In the genomic region with DNA sequence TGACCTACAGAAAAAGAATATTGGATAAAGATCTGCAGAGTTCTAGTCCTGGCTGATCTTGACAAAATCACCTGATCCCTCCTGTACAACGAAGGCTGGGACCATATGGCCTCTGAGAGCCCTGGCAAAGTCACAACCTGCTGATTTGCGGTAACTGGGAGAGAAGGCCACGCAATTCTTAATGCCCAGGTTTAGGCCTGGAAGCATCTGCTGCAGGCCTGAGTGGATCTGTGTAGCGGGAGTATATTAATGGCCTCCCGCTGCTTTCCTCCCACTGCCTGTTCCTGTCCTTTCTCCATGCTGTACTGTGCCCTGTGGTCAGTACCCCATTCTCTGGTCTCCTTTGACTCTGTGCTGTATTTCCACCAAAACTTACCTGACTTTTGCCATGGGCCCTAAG, we compare ENCODE assay signal across 1 cellular context.
TF ChIP-seq lines count a peak whose summit lies in the region.

No MANE protein-coding gene starts in this region.

TF ChIP-seq in SK-N-SH, 30 proteins besides CTCF, POLR2A, EP300 and RAD21:
- TF ChIP-seq RXRA (IDR thresholded peaks at IDR 0.05; ENCODE audit: borderline replicate concordance, low read depth), result no peak
- TF ChIP-seq POLR2AphosphoS5 (IDR thresholded peaks at IDR 0.05; ENCODE audit: low read depth, low read length), result no peak
- no peak for TF ChIP-seq TEAD4 (IDR thresholded peaks at IDR 0.05; ENCODE audit: borderline replicate concordance, insufficient read depth)
- no peak for TF ChIP-seq NFIC (IDR thresholded peaks at IDR 0.05; ENCODE audit: borderline replicate concordance)
- TF ChIP-seq, protein P1, sequence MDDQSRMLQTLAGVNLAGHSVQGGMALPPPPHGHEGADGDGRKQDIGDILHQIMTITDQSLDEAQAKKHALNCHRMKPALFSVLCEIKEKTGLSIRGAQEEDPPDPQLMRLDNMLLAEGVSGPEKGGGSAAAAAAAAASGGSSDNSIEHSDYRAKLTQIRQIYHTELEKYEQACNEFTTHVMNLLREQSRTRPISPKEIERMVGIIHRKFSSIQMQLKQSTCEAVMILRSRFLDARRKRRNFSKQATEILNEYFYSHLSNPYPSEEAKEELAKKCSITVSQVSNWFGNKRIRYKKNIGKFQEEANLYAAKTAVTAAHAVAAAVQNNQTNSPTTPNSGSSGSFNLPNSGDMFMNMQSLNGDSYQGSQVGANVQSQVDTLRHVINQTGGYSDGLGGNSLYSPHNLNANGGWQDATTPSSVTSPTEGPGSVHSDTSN (IDR thresholded peaks at IDR 0.05), result no peak
- no peak for TF ChIP-seq GATA2 (CRISPR knock-in tag; IDR thresholded peaks at IDR 0.05)
- no peak for TF ChIP-seq SMC3 (IDR thresholded peaks at IDR 0.05; ENCODE audit: low read depth, low read length)
- TF ChIP-seq, protein P2, sequence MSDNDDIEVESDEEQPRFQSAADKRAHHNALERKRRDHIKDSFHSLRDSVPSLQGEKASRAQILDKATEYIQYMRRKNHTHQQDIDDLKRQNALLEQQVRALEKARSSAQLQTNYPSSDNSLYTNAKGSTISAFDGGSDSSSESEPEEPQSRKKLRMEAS (IDR thresholded peaks at IDR 0.05; ENCODE audit: low read depth), result no peak
- TF ChIP-seq, protein P3, sequence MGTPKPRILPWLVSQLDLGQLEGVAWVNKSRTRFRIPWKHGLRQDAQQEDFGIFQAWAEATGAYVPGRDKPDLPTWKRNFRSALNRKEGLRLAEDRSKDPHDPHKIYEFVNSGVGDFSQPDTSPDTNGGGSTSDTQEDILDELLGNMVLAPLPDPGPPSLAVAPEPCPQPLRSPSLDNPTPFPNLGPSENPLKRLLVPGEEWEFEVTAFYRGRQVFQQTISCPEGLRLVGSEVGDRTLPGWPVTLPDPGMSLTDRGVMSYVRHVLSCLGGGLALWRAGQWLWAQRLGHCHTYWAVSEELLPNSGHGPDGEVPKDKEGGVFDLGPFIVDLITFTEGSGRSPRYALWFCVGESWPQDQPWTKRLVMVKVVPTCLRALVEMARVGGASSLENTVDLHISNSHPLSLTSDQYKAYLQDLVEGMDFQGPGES (IDR thresholded peaks at IDR 0.05; ENCODE audit: low read depth, low read length), result no peak
- TF ChIP-seq CHD2 (IDR thresholded peaks at IDR 0.05; ENCODE audit: low read length, partially characterized antibody), result no peak
